ENCODE assay signal across 1 cellular context in the genomic region with DNA sequence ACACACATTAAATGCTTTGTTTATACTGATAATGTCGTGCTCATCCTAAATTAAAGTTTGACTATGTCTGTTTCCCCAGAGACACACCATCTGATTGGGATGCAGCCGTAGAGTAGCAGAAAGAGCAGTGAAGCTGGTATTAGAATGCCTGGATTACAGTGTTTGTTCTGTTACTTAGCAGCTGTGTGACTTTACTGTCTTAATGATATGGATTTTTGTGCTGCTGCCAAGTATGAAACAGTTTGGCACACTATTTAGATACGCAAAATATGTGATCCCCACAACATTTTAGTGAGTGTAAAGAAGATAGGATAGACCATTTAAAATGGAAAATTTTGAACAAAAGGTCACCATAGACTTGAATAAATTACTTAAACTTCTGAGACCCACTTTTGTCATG.
TF ChIP-seq lines count a peak whose summit lies in the region.

No MANE protein-coding gene starts in this region.

TF ChIP-seq in IMR-90, 13 proteins besides CTCF, POLR2A, EP300 and RAD21 (continued from another document):
- TF ChIP-seq, protein P1, sequence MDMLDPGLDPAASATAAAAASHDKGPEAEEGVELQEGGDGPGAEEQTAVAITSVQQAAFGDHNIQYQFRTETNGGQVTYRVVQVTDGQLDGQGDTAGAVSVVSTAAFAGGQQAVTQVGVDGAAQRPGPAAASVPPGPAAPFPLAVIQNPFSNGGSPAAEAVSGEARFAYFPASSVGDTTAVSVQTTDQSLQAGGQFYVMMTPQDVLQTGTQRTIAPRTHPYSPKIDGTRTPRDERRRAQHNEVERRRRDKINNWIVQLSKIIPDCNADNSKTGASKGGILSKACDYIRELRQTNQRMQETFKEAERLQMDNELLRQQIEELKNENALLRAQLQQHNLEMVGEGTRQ (IDR thresholded peaks at IDR 0.05; ENCODE audit: low read depth, low read length): no peak
- TF ChIP-seq NFE2L2 (IDR thresholded peaks at IDR 0.05; ENCODE audit: low read depth, low read length) (no peak), MAFK (IDR thresholded peaks at IDR 0.05; ENCODE audit: low read depth, low read length) (no peak)
